In genomic region chr21:31566611-31567010, GRCh38 we compare ENCODE assay signal across 17 cellular contexts.
"Had no signal": no experiment of that assay in that cellular context is flagged by ENCODE, and none has a peak within 500 bp of the region (broad histone marks: within the 10 kb centered on the region; RNA-seq: fewer than 3 reads in every experiment).

No MANE protein-coding gene starts in this region.

- FAIRE-seq: colon, keratinocyte, TTC549 had no signal

- H3K27me3 Mint-ChIP-seq: activated B cell treated with CpG ODN at 0.5 μM for 24 hours; activated naive CD4-positive, alpha-beta T cell treated with anti-CD3 and anti-CD28 coated beads, Interleukin-2, amount 50 U/mL, for 24 hours; type B pancreatic cell had no signal

- H3K4me3 ChIP-seq: adrenal gland, cardiac muscle cell, esophagus muscularis mucosa, left ventricle myocardium inferior, smooth muscle cell had no signal

- ATAC-seq: stimulated activated naive CD8-positive, alpha-beta T cell treated with anti-CD3 and anti-CD28 coated beads, Interleukin-15, Interleukin-2, amounts not matched to agents 100 U/mL and 50 U/mL, for 24 hours had no signal

- H3K27ac Mint-ChIP-seq: activated B cell treated with CpG ODN at 0.5 μM for 24 hours; activated CD4-positive, alpha-beta T cell treated with anti-CD3 and anti-CD28 coated beads, Interleukin-2, amount 10 ng/mL, durations not matched to agents 24 days and 14 days; activated naive CD4-positive, alpha-beta T cell treated with anti-CD3 and anti-CD28 coated beads, Interleukin-2, amount 50 U/mL, for 24 hours; activated T-helper 2 cell treated with anti-CD3 and anti-CD28 coated beads, Interferon-gamma antibody, Interleukin-2, Interleukin-4, amounts not matched to agents 10 μg/mL and 5 μg/mL and 100 μg/mL, durations not matched to agents 14 hours and 24 hours and 36 hours; type B pancreatic cell had no signal

- H3K4me2 ChIP-seq: smooth muscle cell had no signal

- H3K27me3 ChIP-seq: adrenal gland, cardiac muscle cell, esophagus muscularis mucosa had no signal

- H3K4me1 Mint-ChIP-seq: activated B cell treated with CpG ODN at 0.5 μM for 24 hours; activated CD4-positive, alpha-beta T cell treated with anti-CD3 and anti-CD28 coated beads, Interleukin-2, amount 10 ng/mL, durations not matched to agents 24 days and 14 days; activated naive CD4-positive, alpha-beta T cell treated with anti-CD3 and anti-CD28 coated beads, Interleukin-2, amount 50 U/mL, for 24 hours had no signal

- H3K4me3 Mint-ChIP-seq: activated B cell treated with CpG ODN at 0.5 μM for 24 hours; activated CD4-positive, alpha-beta T cell treated with anti-CD3 and anti-CD28 coated beads, Interleukin-2, amount 10 ng/mL, durations not matched to agents 24 days and 14 days; activated naive CD4-positive, alpha-beta T cell treated with anti-CD3 and anti-CD28 coated beads, Interleukin-2, amount 50 U/mL, for 24 hours; neural crest cell; type B pancreatic cell had no signal

- H3K9me3 ChIP-seq: adrenal gland, esophagus muscularis mucosa, left ventricle myocardium inferior had no signal

- H3K27ac ChIP-seq: adrenal gland, cardiac muscle cell, esophagus muscularis mucosa, left ventricle myocardium inferior had no signal

- H3K9me3 Mint-ChIP-seq: activated B cell treated with CpG ODN at 0.5 μM for 24 hours; activated CD4-positive, alpha-beta T cell treated with anti-CD3 and anti-CD28 coated beads, Interleukin-2, amount 10 ng/mL, durations not matched to agents 24 days and 14 days; activated naive CD4-positive, alpha-beta T cell treated with anti-CD3 and anti-CD28 coated beads, Interleukin-2, amount 50 U/mL, for 24 hours; activated T-helper 2 cell treated with anti-CD3 and anti-CD28 coated beads, Interferon-gamma antibody, Interleukin-2, Interleukin-4, amounts not matched to agents 10 μg/mL and 5 μg/mL and 100 μg/mL, durations not matched to agents 14 hours and 24 hours and 36 hours; neural crest cell; type B pancreatic cell had no signal

- H3K4me1 ChIP-seq: adrenal gland, esophagus muscularis mucosa, left ventricle myocardium inferior had no signal

- DNase-seq: activated B cell treated with CpG ODN at 0.5 μM for 24 hours; activated CD4-positive, alpha-beta T cell treated with anti-CD3 and anti-CD28 coated beads, Interleukin-2, amount 10 ng/mL, durations not matched to agents 24 days and 14 days; activated CD8-positive, alpha-beta memory T cell treated with anti-CD3 and anti-CD28 coated beads for 24 hours; left ventricle myocardium inferior; retina; stimulated activated naive CD8-positive, alpha-beta T cell treated with anti-CD3 and anti-CD28 coated beads, Interleukin-15, Interleukin-2, amounts not matched to agents 100 U/mL and 50 U/mL, for 24 hours had no signal

- H3K36me3 Mint-ChIP-seq: activated naive CD4-positive, alpha-beta T cell treated with anti-CD3 and anti-CD28 coated beads, Interleukin-2, amount 50 U/mL, for 24 hours had no signal

- H3K36me3 ChIP-seq: adrenal gland, cardiac muscle cell, esophagus muscularis mucosa, left ventricle myocardium inferior had no signal
